Comparison of ENCODE assay signal across 25 cellular contexts in genomic region chr11:26134053-26134452, GRCh38.
"Had no signal": no experiment of that assay in that cellular context is flagged by ENCODE, and none has a peak within 500 bp of the region (broad histone marks: within the 10 kb centered on the region; RNA-seq: fewer than 3 reads in every experiment).

No MANE protein-coding gene starts in this region.

- H3K27me3 ChIP-seq: esophagus muscularis mucosa, hepatocyte, neural progenitor cell, ovary, right atrium auricular region, sigmoid colon, stomach had no signal

- DNase-seq: cortex of kidney; dorsolateral prefrontal cortex; effector memory CD8-positive, alpha-beta T cell; foreskin fibroblast; head of caudate nucleus; kidney; left cardiac atrium; left ventricle myocardium inferior; lower lobe of right lung; natural killer cell; nucleus accumbens; ovary; sigmoid colon; stimulated activated CD4-positive, alpha-beta T cell treated with anti-CD3 and anti-CD28 coated beads, Interleukin-12 subunit alpha, Interleukin-12 subunit beta, amount 100 ng/mL, for 4 hours; stimulated activated naive CD4-positive, alpha-beta T cell; stomach; substantia nigra; trophoblast cell had no signal

- H3K9me3 ChIP-seq: esophagus muscularis mucosa, left ventricle myocardium inferior, lower lobe of right lung, ovary, right atrium auricular region, stomach, thoracic aorta had no signal

- H3K4me2 ChIP-seq: hepatocyte, neural progenitor cell had no signal

- H3K79me2 ChIP-seq: hepatocyte had no signal

- H3K36me3 ChIP-seq: esophagus muscularis mucosa, left ventricle myocardium inferior, lower lobe of right lung, neural progenitor cell, ovary, right atrium auricular region, sigmoid colon, stomach, thoracic aorta had no signal

- ATAC-seq: effector memory CD8-positive, alpha-beta T cell; left cardiac atrium; lower lobe of right lung; natural killer cell had no signal

- H2AFZ ChIP-seq: hepatocyte, neural progenitor cell had no signal

- H3K4me3 ChIP-seq: dorsolateral prefrontal cortex, esophagus muscularis mucosa, hepatocyte, left ventricle myocardium inferior, lower lobe of right lung, neural progenitor cell, ovary, right atrium auricular region, sigmoid colon, skin epidermis, stomach, thoracic aorta had no signal

- H3K27ac ChIP-seq: dorsolateral prefrontal cortex, epithelial cell of prostate, esophagus muscularis mucosa, hepatocyte, left ventricle myocardium inferior, lower lobe of right lung, neural progenitor cell, ovary, right atrium auricular region, sigmoid colon, skin epidermis, stomach, thoracic aorta had no signal

- H3K4me1 ChIP-seq: esophagus muscularis mucosa, left ventricle myocardium inferior, lower lobe of right lung, neural progenitor cell, right atrium auricular region, sigmoid colon, stomach had no signal
